ENCODE assay signal across 8 cellular contexts in the genomic region with DNA sequence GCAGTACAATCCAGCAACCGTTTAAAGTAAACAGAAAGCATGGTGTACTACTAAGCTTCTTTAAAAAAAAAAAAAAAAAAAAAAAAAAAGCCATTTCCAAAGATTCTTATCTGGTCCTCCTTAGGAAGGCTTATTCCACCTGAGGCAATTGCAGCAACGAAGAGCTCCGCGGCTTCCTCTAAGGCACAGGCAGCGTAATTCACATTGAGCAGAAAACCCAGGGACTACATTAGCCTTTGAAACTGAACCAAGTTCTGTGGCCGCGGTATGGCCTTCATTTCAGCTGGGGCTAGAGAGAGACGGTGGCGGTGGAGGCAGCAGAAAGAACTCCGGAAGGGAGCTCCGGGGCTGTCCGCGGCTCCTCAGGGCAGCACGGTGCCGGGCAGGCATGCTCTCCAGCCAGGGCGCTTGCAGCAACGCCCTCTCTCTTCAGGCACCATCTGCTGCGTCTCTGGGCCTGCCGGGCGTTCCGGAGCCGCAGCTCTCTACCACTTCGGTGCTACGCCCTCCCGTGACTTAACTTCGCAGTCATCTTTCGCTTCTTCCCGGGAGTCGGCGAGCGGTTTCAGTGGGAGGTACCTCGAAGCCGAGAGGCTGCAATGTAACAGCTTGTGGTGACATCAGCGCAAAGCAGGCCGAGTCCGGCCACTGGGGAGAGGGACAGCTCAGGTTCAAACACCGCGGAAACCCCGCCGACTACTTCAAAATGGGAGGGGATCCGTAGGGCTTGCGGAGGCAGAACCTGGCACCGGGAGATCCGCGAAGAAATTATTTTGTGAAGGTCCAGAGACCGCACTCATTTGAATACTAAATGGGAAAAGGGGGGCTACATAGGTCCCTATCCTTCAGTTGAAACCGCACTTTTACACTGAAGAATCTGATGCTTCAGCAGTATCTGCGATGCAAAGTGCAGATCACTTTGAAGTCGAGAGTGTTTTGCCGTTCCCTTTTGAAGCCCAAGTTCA.
DNase-seq lines count a peak whose midpoint lies in the region; ATAC-seq and TF ChIP-seq lines count a peak whose summit lies in the region.

No MANE protein-coding gene starts in this region.

- H3K4me1 ChIP-seq in lower lobe of right lung = peaks cover 33% of the 10 kb centered on the region

- TF ChIP-seq CTCF in C4-2B (conservative IDR thresholded peaks at IDR 0.05) = peak; percentile 34
- peak; percentile 37 for TF ChIP-seq CTCF in lower lobe of right lung (IDR thresholded peaks at IDR 0.05)

- DNase-seq in NCI-H524 (lab: John Stamatoyannopoulos, UW) = peak; percentile 96 to 97
- peak; percentile 41 to 49 for DNase-seq in activated CD4-positive, alpha-beta T cell treated with anti-CD3 and anti-CD28 coated beads, Interleukin-2, amount 50 U/mL, for 4 hours
- DNase-seq in effector CD8-positive, alpha-beta T cell (lab: John Stamatoyannopoulos, UW) = peak; percentile 18
- DNase-seq in lower lobe of right lung = peak; percentile 93
- peak; percentile 55 to 71 for DNase-seq in stimulated activated CD4-positive, alpha-beta T cell treated with anti-CD3 and anti-CD28 coated beads, Interleukin-4, amount 100 ng/mL, for 48 hours (ENCODE audit: low read depth in 2 of 2)

- intact Hi-C loops in lower lobe of right lung (cut with DNase I) = no loop called here

- H3K9me3 ChIP-seq in lower lobe of right lung = no peaks in the 10 kb centered on the region

- no peaks in the 10 kb centered on the region for H3K27me3 ChIP-seq in lower lobe of right lung (ENCODE audit: low read depth)

- peak; percentile 94 for ATAC-seq in GM19324 (IDR thresholded peaks at IDR 0.05; ENCODE audit: low FRiP score, unreplicated experiment)
- ATAC-seq in HG03442 (IDR thresholded peaks at IDR 0.05; ENCODE audit: unreplicated experiment) = peak; percentile 94
- peak; percentile 97 to 99 for ATAC-seq in lower lobe of right lung

- peak overlapping the region; percentile 75 for H3K27ac ChIP-seq in C4-2B
- H3K27ac ChIP-seq in lower lobe of right lung = peak overlapping the region; percentile 92

- no peaks in the 10 kb centered on the region for H3K36me3 ChIP-seq in lower lobe of right lung

- peak overlapping the region; percentile 65 for H3K4me3 ChIP-seq in lower lobe of right lung

Comparison
In these comparisons a context has a peak if more than half of its experiments do, and no peak if none do; other contexts are left out.
1. Peak in every context shown above with its lines: DNase-seq, ATAC-seq, H3K4me3 ChIP-seq and H3K27ac ChIP-seq.
2. DNase-seq: peak in every context shown above with its lines; median percentile 96 in NCI-H524; 93 in lower lobe of right lung; 63 in stimulated activated CD4-positive, alpha-beta T cell treated with anti-CD3 and anti-CD28 coated beads, Interleukin-4, amount 100 ng/mL, for 48 hours; 45 in activated CD4-positive, alpha-beta T cell treated with anti-CD3 and anti-CD28 coated beads, Interleukin-2, amount 50 U/mL, for 4 hours; 18 in effector CD8-positive, alpha-beta T cell.